Comparison of ENCODE assay signal across 1 cellular context in the genomic region with DNA sequence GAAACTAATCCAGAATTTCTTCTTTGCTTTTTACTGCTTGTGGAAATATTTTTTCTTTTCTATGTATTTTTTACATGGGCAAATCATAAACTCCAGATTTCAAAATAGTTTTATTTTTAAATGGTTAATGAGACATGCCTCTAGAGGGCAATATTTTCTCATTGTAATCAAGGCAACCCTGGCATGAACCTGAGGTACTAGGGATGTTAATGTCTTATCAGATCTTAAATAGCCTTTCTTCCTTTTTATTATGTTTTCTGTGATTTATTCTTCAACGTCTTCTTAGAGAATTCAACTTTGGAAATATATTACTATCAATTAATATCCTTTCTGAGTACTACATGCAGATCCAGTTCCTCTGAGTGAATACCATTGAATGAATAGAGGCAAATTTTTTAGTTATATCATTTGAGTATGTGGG.
TF ChIP-seq lines count a peak whose summit lies in the region.

No MANE protein-coding gene starts in this region.

TF ChIP-seq in HepG2, 621 proteins besides CTCF, POLR2A, EP300 and RAD21 (continued from another document):
- TF ChIP-seq ZNF607 (CRISPR knock-in tag; IDR thresholded peaks at IDR 0.05; ENCODE audit: borderline replicate concordance) (no peak), ZNF615 (CRISPR knock-in tag; IDR thresholded peaks at IDR 0.05; ENCODE audit: borderline replicate concordance) (no peak), ESRRA (CRISPR knock-in tag; IDR thresholded peaks at IDR 0.05; ENCODE audit: low read depth) (no peak), NFIC (IDR thresholded peaks at IDR 0.05; ENCODE audit: low read length) (peak; percentile 54; the same call in 1 of the 2 replicates), RBAK (CRISPR knock-in tag; IDR thresholded peaks at IDR 0.05) (no peak), FOXP1 (IDR thresholded peaks at IDR 0.05) (no peak), FOXP1 (CRISPR knock-in tag; IDR thresholded peaks at IDR 0.05) (no peak), SNAI1 (CRISPR knock-in tag; IDR thresholded peaks at IDR 0.05; ENCODE audit: borderline replicate concordance) (no peak), ZKSCAN1 (IDR thresholded peaks at IDR 0.05; ENCODE audit: low read length) (no peak), SIN3A (IDR thresholded peaks at IDR 0.05; ENCODE audit: borderline replicate concordance, low read depth, low read length) (no peak), ARID3A (IDR thresholded peaks at IDR 0.05; ENCODE audit: low read depth, low read length) (peak; percentile 78; the same call in 1 of the 2 replicates), CSRNP2 (CRISPR knock-in tag; conservative IDR thresholded peaks at IDR 0.05; ENCODE audit: low read depth) (no peak), SCMH1 (CRISPR knock-in tag; IDR thresholded peaks at IDR 0.05; ENCODE audit: borderline replicate concordance) (no peak), MIXL1 (CRISPR knock-in tag; IDR thresholded peaks at IDR 0.05) (peak; percentile 90), RXRB (CRISPR knock-in tag; IDR thresholded peaks at IDR 0.05; ENCODE audit: borderline replicate concordance) (no peak), ZSCAN12 (CRISPR knock-in tag; IDR thresholded peaks at IDR 0.05) (no peak)
- TF ChIP-seq, protein P1, sequence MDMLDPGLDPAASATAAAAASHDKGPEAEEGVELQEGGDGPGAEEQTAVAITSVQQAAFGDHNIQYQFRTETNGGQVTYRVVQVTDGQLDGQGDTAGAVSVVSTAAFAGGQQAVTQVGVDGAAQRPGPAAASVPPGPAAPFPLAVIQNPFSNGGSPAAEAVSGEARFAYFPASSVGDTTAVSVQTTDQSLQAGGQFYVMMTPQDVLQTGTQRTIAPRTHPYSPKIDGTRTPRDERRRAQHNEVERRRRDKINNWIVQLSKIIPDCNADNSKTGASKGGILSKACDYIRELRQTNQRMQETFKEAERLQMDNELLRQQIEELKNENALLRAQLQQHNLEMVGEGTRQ (IDR thresholded peaks at IDR 0.05; ENCODE audit: low read depth, low read length) = no peak
- TF ChIP-seq, protein P1 (CRISPR knock-in tag; IDR thresholded peaks at IDR 0.05; ENCODE audit: borderline replicate concordance) = no peak
- TF ChIP-seq, protein P2, sequence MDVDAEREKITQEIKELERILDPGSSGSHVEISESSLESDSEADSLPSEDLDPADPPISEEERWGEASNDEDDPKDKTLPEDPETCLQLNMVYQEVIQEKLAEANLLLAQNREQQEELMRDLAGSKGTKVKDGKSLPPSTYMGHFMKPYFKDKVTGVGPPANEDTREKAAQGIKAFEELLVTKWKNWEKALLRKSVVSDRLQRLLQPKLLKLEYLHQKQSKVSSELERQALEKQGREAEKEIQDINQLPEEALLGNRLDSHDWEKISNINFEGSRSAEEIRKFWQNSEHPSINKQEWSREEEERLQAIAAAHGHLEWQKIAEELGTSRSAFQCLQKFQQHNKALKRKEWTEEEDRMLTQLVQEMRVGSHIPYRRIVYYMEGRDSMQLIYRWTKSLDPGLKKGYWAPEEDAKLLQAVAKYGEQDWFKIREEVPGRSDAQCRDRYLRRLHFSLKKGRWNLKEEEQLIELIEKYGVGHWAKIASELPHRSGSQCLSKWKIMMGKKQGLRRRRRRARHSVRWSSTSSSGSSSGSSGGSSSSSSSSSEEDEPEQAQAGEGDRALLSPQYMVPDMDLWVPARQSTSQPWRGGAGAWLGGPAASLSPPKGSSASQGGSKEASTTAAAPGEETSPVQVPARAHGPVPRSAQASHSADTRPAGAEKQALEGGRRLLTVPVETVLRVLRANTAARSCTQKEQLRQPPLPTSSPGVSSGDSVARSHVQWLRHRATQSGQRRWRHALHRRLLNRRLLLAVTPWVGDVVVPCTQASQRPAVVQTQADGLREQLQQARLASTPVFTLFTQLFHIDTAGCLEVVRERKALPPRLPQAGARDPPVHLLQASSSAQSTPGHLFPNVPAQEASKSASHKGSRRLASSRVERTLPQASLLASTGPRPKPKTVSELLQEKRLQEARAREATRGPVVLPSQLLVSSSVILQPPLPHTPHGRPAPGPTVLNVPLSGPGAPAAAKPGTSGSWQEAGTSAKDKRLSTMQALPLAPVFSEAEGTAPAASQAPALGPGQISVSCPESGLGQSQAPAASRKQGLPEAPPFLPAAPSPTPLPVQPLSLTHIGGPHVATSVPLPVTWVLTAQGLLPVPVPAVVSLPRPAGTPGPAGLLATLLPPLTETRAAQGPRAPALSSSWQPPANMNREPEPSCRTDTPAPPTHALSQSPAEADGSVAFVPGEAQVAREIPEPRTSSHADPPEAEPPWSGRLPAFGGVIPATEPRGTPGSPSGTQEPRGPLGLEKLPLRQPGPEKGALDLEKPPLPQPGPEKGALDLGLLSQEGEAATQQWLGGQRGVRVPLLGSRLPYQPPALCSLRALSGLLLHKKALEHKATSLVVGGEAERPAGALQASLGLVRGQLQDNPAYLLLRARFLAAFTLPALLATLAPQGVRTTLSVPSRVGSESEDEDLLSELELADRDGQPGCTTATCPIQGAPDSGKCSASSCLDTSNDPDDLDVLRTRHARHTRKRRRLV (CRISPR knock-in tag; IDR thresholded peaks at IDR 0.05) = no peak
- TF ChIP-seq, protein P3, sequence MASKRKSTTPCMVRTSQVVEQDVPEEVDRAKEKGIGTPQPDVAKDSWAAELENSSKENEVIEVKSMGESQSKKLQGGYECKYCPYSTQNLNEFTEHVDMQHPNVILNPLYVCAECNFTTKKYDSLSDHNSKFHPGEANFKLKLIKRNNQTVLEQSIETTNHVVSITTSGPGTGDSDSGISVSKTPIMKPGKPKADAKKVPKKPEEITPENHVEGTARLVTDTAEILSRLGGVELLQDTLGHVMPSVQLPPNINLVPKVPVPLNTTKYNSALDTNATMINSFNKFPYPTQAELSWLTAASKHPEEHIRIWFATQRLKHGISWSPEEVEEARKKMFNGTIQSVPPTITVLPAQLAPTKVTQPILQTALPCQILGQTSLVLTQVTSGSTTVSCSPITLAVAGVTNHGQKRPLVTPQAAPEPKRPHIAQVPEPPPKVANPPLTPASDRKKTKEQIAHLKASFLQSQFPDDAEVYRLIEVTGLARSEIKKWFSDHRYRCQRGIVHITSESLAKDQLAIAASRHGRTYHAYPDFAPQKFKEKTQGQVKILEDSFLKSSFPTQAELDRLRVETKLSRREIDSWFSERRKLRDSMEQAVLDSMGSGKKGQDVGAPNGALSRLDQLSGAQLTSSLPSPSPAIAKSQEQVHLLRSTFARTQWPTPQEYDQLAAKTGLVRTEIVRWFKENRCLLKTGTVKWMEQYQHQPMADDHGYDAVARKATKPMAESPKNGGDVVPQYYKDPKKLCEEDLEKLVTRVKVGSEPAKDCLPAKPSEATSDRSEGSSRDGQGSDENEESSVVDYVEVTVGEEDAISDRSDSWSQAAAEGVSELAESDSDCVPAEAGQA (IDR thresholded peaks at IDR 0.05; ENCODE audit: low read depth) = no peak
- TF ChIP-seq, protein P3 (CRISPR knock-in tag; IDR thresholded peaks at IDR 0.05; ENCODE audit: borderline replicate concordance) = no peak
